ENCODE assay signal across 18 cellular contexts in the genomic region with DNA sequence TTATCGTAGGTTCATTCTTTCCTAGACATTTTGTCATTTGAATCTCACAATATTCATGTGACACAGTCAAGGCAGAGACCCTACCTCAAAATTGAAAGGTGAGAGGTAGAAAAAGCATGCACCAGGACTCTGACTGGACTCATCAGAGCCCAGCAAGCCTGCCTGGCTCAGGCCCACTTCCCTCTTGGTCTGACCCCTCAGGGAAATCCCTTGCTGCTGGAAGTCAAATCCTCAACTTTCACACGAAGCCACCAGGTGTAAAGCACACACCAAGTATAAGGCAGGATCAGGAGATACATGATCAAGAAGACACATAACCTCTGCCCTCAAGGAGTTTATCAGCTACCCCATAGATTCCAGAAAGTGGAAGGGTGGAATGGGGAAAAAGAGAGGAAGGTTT. TPM values are rescaled to one million over a fixed set of nuclear protein-coding genes. Genes with fewer than 3 reads are reported as not detected.
DNase-seq lines count a peak whose midpoint lies in the region; ATAC-seq and TF ChIP-seq lines count a peak whose summit lies in the region.
"Had no signal": no experiment of that assay in that cellular context is flagged by ENCODE, and none has a peak within 500 bp of the region (broad histone marks: within the 10 kb centered on the region; RNA-seq: fewer than 3 reads in every experiment).

No MANE protein-coding gene starts in this region.

- no peaks in the 10 kb centered on the region for H3K9me3 ChIP-seq in OCI-LY1 (ENCODE audit: low read length)
- H3K9me3 ChIP-seq: gastrocnemius medialis, tibial nerve had no signal

- H4K20me1 ChIP-seq in OCI-LY1 (ENCODE audit: insufficient read depth, low read length), result no peaks in the 10 kb centered on the region

- no peak overlapping the region for H3K9ac ChIP-seq in OCI-LY1 (ENCODE audit: low read length)

- peaks cover 83% of the 10 kb centered on the region for H3K79me2 ChIP-seq in OCI-LY1 (ENCODE audit: insufficient read depth, low read length)

- no peaks in the 10 kb centered on the region for H3K27me3 Mint-ChIP-seq in activated T-cell treated with anti-CD3 and anti-CD28 coated beads, Interleukin-2, amount 50 U/mL, for 72 hours (ENCODE audit: low read depth)
- no peaks in the 10 kb centered on the region for H3K27me3 Mint-ChIP-seq in effector memory CD8-positive, alpha-beta T cell
- no peaks in the 10 kb centered on the region for H3K27me3 Mint-ChIP-seq in stimulated activated naive CD8-positive, alpha-beta T cell treated with anti-CD3 and anti-CD28 coated beads, Interleukin-15, amount 100 ng/mL, for 72 hours

- 0 out of 2 replicates have a peak overlapping the region, but pooled peaks have one; percentile 40 for H3K4me2 ChIP-seq in OCI-LY1 (ENCODE audit: low read length)

- peak overlapping the region; percentile 48 for H3K27ac Mint-ChIP-seq in activated T-cell treated with anti-CD3 and anti-CD28 coated beads, Interleukin-2, amount 50 U/mL, for 72 hours
- peak overlapping the region; percentile 59 to 76 for H3K27ac Mint-ChIP-seq in effector memory CD8-positive, alpha-beta T cell
- peak overlapping the region; percentile 49 to 93 for H3K27ac Mint-ChIP-seq in stimulated activated naive CD8-positive, alpha-beta T cell treated with anti-CD3 and anti-CD28 coated beads, Interleukin-15, amount 100 ng/mL, for 72 hours

- peaks cover 4 to 6% of the 10 kb centered on the region in 2 donors for H3K9me3 Mint-ChIP-seq in activated T-cell treated with anti-CD3 and anti-CD28 coated beads, Interleukin-2, amount 50 U/mL, for 72 hours
- H3K9me3 Mint-ChIP-seq in effector memory CD8-positive, alpha-beta T cell, result no peaks in the 10 kb centered on the region
- peaks cover 13% of the 10 kb centered on the region in 2 donors for H3K9me3 Mint-ChIP-seq in stimulated activated naive CD8-positive, alpha-beta T cell treated with anti-CD3 and anti-CD28 coated beads, Interleukin-15, amount 100 ng/mL, for 72 hours

- H3K4me1 Mint-ChIP-seq in activated T-cell treated with anti-CD3 and anti-CD28 coated beads, Interleukin-2, amount 50 U/mL, for 72 hours (ENCODE audit: low read depth), result peaks cover 50% of the 10 kb centered on the region
- H3K4me1 Mint-ChIP-seq in effector memory CD8-positive, alpha-beta T cell (ENCODE audit: low read depth in 2 of 2), result peaks cover 31 to 58% of the 10 kb centered on the region in 2 donors
- peaks cover 64% of the 10 kb centered on the region for H3K4me1 Mint-ChIP-seq in stimulated activated naive CD8-positive, alpha-beta T cell treated with anti-CD3 and anti-CD28 coated beads, Interleukin-15, amount 100 ng/mL, for 72 hours

- H3K27me3 ChIP-seq in OCI-LY1 (ENCODE audit: insufficient read depth, low read length), result no peaks in the 10 kb centered on the region
- H3K27me3 ChIP-seq: gastrocnemius medialis, SJCRH30, tibial nerve had no signal

- peak overlapping the region in 1 of 2 donors; percentile 82 for H3K4me3 Mint-ChIP-seq in activated T-cell treated with anti-CD3 and anti-CD28 coated beads, Interleukin-2, amount 50 U/mL, for 72 hours
- H3K4me3 Mint-ChIP-seq in effector memory CD8-positive, alpha-beta T cell, result peak overlapping the region; percentile 17 to 77
- peak overlapping the region; percentile 83 to 84 for H3K4me3 Mint-ChIP-seq in stimulated activated naive CD8-positive, alpha-beta T cell treated with anti-CD3 and anti-CD28 coated beads, Interleukin-15, amount 100 ng/mL, for 72 hours

- no peaks in the 10 kb centered on the region for H3K9me2 ChIP-seq in OCI-LY1 (ENCODE audit: low read depth, low read length)

- peaks cover 24% of the 10 kb centered on the region for H3K4me1 ChIP-seq in OCI-LY1 (ENCODE audit: insufficient read depth, low read length, severe bottlenecking)

- DNase-seq in activated T-cell treated with anti-CD3 and anti-CD28 coated beads, Interleukin-2, amount 50 U/mL, for 72 hours, result no peak
- no peak for DNase-seq in activated T-cell treated with anti-CD3 and anti-CD28 coated beads, Interleukin-2, amount 50 U/mL, for 48 hours
- no peak for DNase-seq in effector memory CD8-positive, alpha-beta T cell
- DNase-seq in stimulated activated naive CD8-positive, alpha-beta T cell treated with anti-CD3 and anti-CD28 coated beads, Interleukin-15, amount 100 ng/mL, for 72 hours, result no peak
- no peak for DNase-seq in KG1 (lab: John Stamatoyannopoulos, UW)
- DNase-seq: amniotic stem cell; gastrocnemius medialis; NCI-H1436 treated with DMSO at 0.1 percent for 48 hours; right cardiac atrium; SJCRH30; stimulated activated CD4-positive, alpha-beta T cell treated with anti-CD3 and anti-CD28 coated beads, Interleukin-1b, Interleukin-23, amount 100 ng/mL, for 48 hours had no signal

- H3K36me3 Mint-ChIP-seq in activated T-cell treated with anti-CD3 and anti-CD28 coated beads, Interleukin-2, amount 50 U/mL, for 72 hours (ENCODE audit: insufficient read depth in 2 of 2), result peaks cover 12 to 16% of the 10 kb centered on the region in 2 donors
- H3K36me3 Mint-ChIP-seq in effector memory CD8-positive, alpha-beta T cell (ENCODE audit: insufficient read depth), result peaks cover 22% of the 10 kb centered on the region

- H2AFZ ChIP-seq in OCI-LY1 (ENCODE audit: low read length), result no peak overlapping the region

- H3K4me3 ChIP-seq in OCI-LY1 (ENCODE audit: low read depth, low read length, poor library complexity, severe bottlenecking), result no peak overlapping the region
- H3K4me3 ChIP-seq: gastrocnemius medialis, lung, SJCRH30, tibial nerve had no signal

- TF ChIP-seq CTCF in OCI-LY1 (IDR thresholded peaks at IDR 0.05; ENCODE audit: low read length), result no peak

- H3K36me3 ChIP-seq in OCI-LY1 (ENCODE audit: insufficient read depth, low read length), result peaks cover 62% of the 10 kb centered on the region
- H3K36me3 ChIP-seq: gastrocnemius medialis, SJCRH30, tibial nerve had no signal

- H3K27ac ChIP-seq in OCI-LY1 (ENCODE audit: low read depth, low read length, poor library complexity, severe bottlenecking), result peak overlapping the region; percentile 72
- H3K27ac ChIP-seq: gastrocnemius medialis, SJCRH30, tibial nerve had no signal

- H3F3A ChIP-seq in OCI-LY1 (ENCODE audit: insufficient read depth, low read length), result no peaks in the 10 kb centered on the region

- no peak for ATAC-seq in activated T-cell treated with anti-CD3 and anti-CD28 coated beads, Interleukin-2, amount 50 U/mL, for 72 hours (replicated peaks in 1 of 2)
- no peak for ATAC-seq in effector memory CD8-positive, alpha-beta T cell (replicated peaks)
- no peak for ATAC-seq in stimulated activated naive CD8-positive, alpha-beta T cell treated with anti-CD3 and anti-CD28 coated beads, Interleukin-15, amount 100 ng/mL, for 72 hours
- no peak for ATAC-seq in HG02759 (IDR thresholded peaks at IDR 0.05; ENCODE audit: unreplicated experiment)
- ATAC-seq in GM19455 (IDR thresholded peaks at IDR 0.05; ENCODE audit: unreplicated experiment), result no peak
- ATAC-seq: gastrocnemius medialis, right cardiac atrium had no signal

RNA-seq across cellular contexts. Expression of a gene that starts 18.8 kb away (rescaled TPM):
- total RNA-seq in activated T-cell treated with anti-CD3 and anti-CD28 coated beads, Interleukin-2, amount 50 U/mL, for 72 hours, result 10 to 100 TPM; 46.1 to 60.0 TPM

RNA-seq across cellular contexts. Expression of a gene that starts 59.7 kb away (rescaled TPM):
- not detected for total RNA-seq in activated T-cell treated with anti-CD3 and anti-CD28 coated beads, Interleukin-2, amount 50 U/mL, for 72 hours
- total RNA-seq: gastrocnemius medialis, LHCN-M2, NCI-H460, right cardiac atrium, SJCRH30, tibial nerve had no signal
